In genomic region chr9:124343533-124344290, GRCh38 we compare ENCODE assay signal across 1 cellular context.
TF ChIP-seq lines count a peak whose summit lies in the region.

No MANE protein-coding gene starts in this region.

TF ChIP-seq in SK-N-SH treated with all-trans-retinoic acid at 6 μM for 48 hours, 23 proteins besides CTCF, POLR2A, EP300 and RAD21 (continued from another document):
- TF ChIP-seq ZC3H10 (CRISPR knock-in tag; IDR thresholded peaks at IDR 0.05) (no peak), ZNF565 (CRISPR knock-in tag; conservative IDR thresholded peaks at IDR 0.05; ENCODE audit: low read depth) (no peak), CSRNP3 (CRISPR knock-in tag; IDR thresholded peaks at IDR 0.05) (no peak)
